Comparison of ENCODE assay signal across 28 cellular contexts in the genomic region with DNA sequence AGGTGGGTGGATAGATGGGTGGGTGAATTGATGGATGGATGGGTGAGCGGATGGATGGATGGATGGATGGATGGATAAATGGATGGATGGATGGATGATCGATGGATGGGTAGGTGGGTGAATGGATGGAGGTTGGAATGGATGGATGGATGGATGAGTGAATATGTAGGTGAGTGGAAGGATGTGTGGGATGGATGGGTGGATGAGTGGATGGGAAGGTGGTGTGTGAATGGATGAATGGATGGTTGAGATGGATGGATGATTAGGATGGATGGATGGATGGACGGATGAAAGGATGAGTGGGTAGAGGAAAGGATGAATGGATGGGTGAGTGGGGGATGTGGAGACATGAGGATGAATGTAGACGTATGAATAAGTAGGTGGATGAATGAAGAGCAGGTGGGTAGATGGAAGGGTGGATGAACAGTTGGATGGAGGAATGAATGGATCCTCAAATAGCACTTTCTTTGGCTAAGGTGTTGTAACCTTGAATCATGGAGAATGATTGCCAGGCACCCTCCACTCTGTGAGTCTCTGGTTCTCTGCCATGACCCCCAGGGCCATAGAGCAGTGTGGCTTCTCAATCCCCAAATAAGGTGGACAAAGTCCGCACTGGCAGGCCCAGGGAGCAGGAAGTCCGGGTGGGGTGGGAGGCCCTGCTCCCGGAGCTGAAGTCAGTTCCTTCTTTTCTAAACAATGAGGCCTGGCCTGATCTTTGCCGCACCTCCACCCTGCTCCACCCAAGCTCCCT. TPM values are rescaled to one million over a fixed set of nuclear protein-coding genes. Genes with fewer than 3 reads are reported as not detected.
A peak's percentile ranks its signal among the peaks of the same experiment; 100 is the strongest.
DNase-seq lines count a peak whose midpoint lies in the region; ATAC-seq and TF ChIP-seq lines count a peak whose summit lies in the region.
"Had no signal": no experiment of that assay in that cellular context is flagged by ENCODE, and none has a peak within 500 bp of the region (broad histone marks: within the 10 kb centered on the region; RNA-seq: fewer than 3 reads in every experiment).

No MANE protein-coding gene starts in this region.

- WGBS in suprapubic skin = 84% methylated on average over 7 of the region's 8 CpGs

- no peak for TF ChIP-seq CTCF in endothelial cell (IDR thresholded peaks at IDR 0.05; ENCODE audit: unreplicated experiment)
- no peak for TF ChIP-seq CTCF in lower lobe of right lung (IDR thresholded peaks at IDR 0.05)
- no peak for TF ChIP-seq CTCF in suprapubic skin (IDR thresholded peaks at IDR 0.05)

- peaks cover 38% of the 10 kb centered on the region for H3K4me1 ChIP-seq in lower lobe of right lung
- H3K4me1 ChIP-seq in suprapubic skin = peaks cover 31% of the 10 kb centered on the region
- H3K4me1 ChIP-seq: A549 had no signal

- no peak overlapping the region for H3K27ac Mint-ChIP-seq in endothelial cell (ENCODE audit: unreplicated experiment)
- H3K27ac Mint-ChIP-seq: activated B cell treated with CpG ODN at 0.5 μM for 24 hours; activated CD8-positive, alpha-beta T cell treated with anti-CD3 and anti-CD28 coated beads, Interleukin-2, amount 10 ng/mL, durations not matched to agents 7 days and 5 days; activated naive CD4-positive, alpha-beta T cell treated with anti-CD3 and anti-CD28 coated beads, Interleukin-2, amount 10 ng/mL, durations not matched to agents 7 days and 5 days; memory B cell; T-helper 17 cell had no signal

- ATAC-seq in Right ventricle myocardium superior (ENCODE audit: poor library complexity) (no peak), lower lobe of right lung (no peak), HG03469 (IDR thresholded peaks at IDR 0.05; ENCODE audit: unreplicated experiment) (no peak), HG02840 (IDR thresholded peaks at IDR 0.05; ENCODE audit: low FRiP score, unreplicated experiment) (no peak)
- ATAC-seq: A549; activated CD8-positive, alpha-beta T cell treated with anti-CD3 and anti-CD28 coated beads, Interleukin-2, amount 10 ng/mL, durations not matched to agents 7 days and 5 days; GM12878; naive thymus-derived CD4-positive, alpha-beta T cell; sciatic nerve; T-helper 17 cell had no signal

- H3K4me3 ChIP-seq in lower lobe of right lung = no peak overlapping the region
- no peak overlapping the region for H3K4me3 ChIP-seq in suprapubic skin
- H3K4me3 ChIP-seq: A549, GM12878, ovary, SK-N-MC had no signal

- H3K4me1 Mint-ChIP-seq in endothelial cell (ENCODE audit: unreplicated experiment) = peaks cover 12% of the 10 kb centered on the region
- H3K4me1 Mint-ChIP-seq: activated B cell treated with CpG ODN at 0.5 μM for 24 hours; activated naive CD4-positive, alpha-beta T cell treated with anti-CD3 and anti-CD28 coated beads, Interleukin-2, amount 10 ng/mL, durations not matched to agents 7 days and 5 days had no signal

- H3K27me3 Mint-ChIP-seq in endothelial cell (ENCODE audit: unreplicated experiment) = peaks cover 14% of the 10 kb centered on the region

- H3K36me3 Mint-ChIP-seq in endothelial cell (ENCODE audit: low read depth, unreplicated experiment) = peaks cover 5% of the 10 kb centered on the region
- H3K36me3 Mint-ChIP-seq: activated naive CD4-positive, alpha-beta T cell treated with anti-CD3 and anti-CD28 coated beads, Interleukin-2, amount 10 ng/mL, durations not matched to agents 7 days and 5 days; memory B cell; naive thymus-derived CD4-positive, alpha-beta T cell had no signal

- no peak for TF ChIP-seq POLR2A in suprapubic skin (IDR thresholded peaks at IDR 0.05)

- intact Hi-C loops in Right ventricle myocardium superior (cut with DNase I) (no loop called here), cardiac septum (cut with DNase I) (loop anchor here (5.0 kb wide), 1 partner anchor 35 kb away; a partner anchor contains a TSS), lower lobe of right lung (cut with DNase I) (no loop called here)

- H3K36me3 ChIP-seq in lower lobe of right lung (no peaks in the 10 kb centered on the region), suprapubic skin (no peaks in the 10 kb centered on the region)
- H3K36me3 ChIP-seq: ovary had no signal

- H3K27me3 ChIP-seq in lower lobe of right lung (ENCODE audit: low read depth) (no peaks in the 10 kb centered on the region), suprapubic skin (peaks cover 36% of the 10 kb centered on the region)
- H3K27me3 ChIP-seq: ovary had no signal

- peak overlapping the region; percentile 49 for H3K4me3 Mint-ChIP-seq in endothelial cell (ENCODE audit: unreplicated experiment)
- H3K4me3 Mint-ChIP-seq: activated B cell treated with CpG ODN at 0.5 μM for 24 hours; activated CD8-positive, alpha-beta T cell treated with anti-CD3 and anti-CD28 coated beads, Interleukin-2, amount 10 ng/mL, durations not matched to agents 7 days and 5 days; activated naive CD4-positive, alpha-beta T cell treated with anti-CD3 and anti-CD28 coated beads, Interleukin-2, amount 10 ng/mL, durations not matched to agents 7 days and 5 days; memory B cell; naive thymus-derived CD4-positive, alpha-beta T cell; T-helper 17 cell had no signal

- peak overlapping the region; percentile 14 for H3K27ac ChIP-seq in lower lobe of right lung
- no peak overlapping the region for H3K27ac ChIP-seq in suprapubic skin
- H3K27ac ChIP-seq: A549, ovary, SK-N-MC had no signal

- DNase-seq in Right ventricle myocardium superior (peak; percentile 60), cardiac septum (ENCODE audit: low spot score) (no peak), endothelial cell (ENCODE audit: low spot score) (no peak), lower lobe of right lung (peak; percentile 46), suprapubic skin (ENCODE audit: low spot score in 2 of 2) (peak; percentile 46 to 65), NCI-H1417 (lab: John Stamatoyannopoulos, UW) (no peak)
- DNase-seq: activated B cell treated with CpG ODN at 0.5 μM for 24 hours; activated CD8-positive, alpha-beta T cell treated with anti-CD3 and anti-CD28 coated beads, Interleukin-2, amount 10 ng/mL, durations not matched to agents 7 days and 5 days; activated T-cell treated with anti-CD3 and anti-CD28 coated beads, Interleukin-2, amount 50 U/mL, for 48 hours; anterior cingulate cortex; caudate nucleus; COR-L47; DMS79 treated with DMSO at 0.1 percent for 48 hours; foreskin melanocyte; naive thymus-derived CD4-positive, alpha-beta T cell; NCI-H1417 treated with DMSO at 0.1 percent for 48 hours; NCI-H510A; NK-92 treated with Interleukin-12 subunit alpha and Interleukin-12 subunit beta, amount 100 ng/mL, for 24 hours had no signal

- no peaks in the 10 kb centered on the region for H3K9me3 Mint-ChIP-seq in endothelial cell (ENCODE audit: unreplicated experiment)
- H3K9me3 Mint-ChIP-seq: activated B cell treated with CpG ODN at 0.5 μM for 24 hours; activated naive CD4-positive, alpha-beta T cell treated with anti-CD3 and anti-CD28 coated beads, Interleukin-2, amount 10 ng/mL, durations not matched to agents 7 days and 5 days; memory B cell had no signal

- TF ChIP-seq EP300 in suprapubic skin (IDR thresholded peaks at IDR 0.05) = no peak

- H3K9me3 ChIP-seq in lower lobe of right lung (no peaks in the 10 kb centered on the region), suprapubic skin (no peaks in the 10 kb centered on the region)
- H3K9me3 ChIP-seq: A549, ovary had no signal

RNA-seq across cellular contexts. Expression of a gene that starts 36.9 kb away (rescaled TPM):
- total RNA-seq in Right ventricle myocardium superior (79.9 TPM), cardiac septum (87.7 TPM), endothelial cell (ENCODE audit: unreplicated experiment) (2.1 TPM), lower lobe of right lung (33.9 TPM), suprapubic skin (1 to 10 TPM; 3.2 to 9.7 (median 5.6) TPM)
- total RNA-seq: activated B cell treated with CpG ODN at 0.5 μM for 24 hours; activated CD8-positive, alpha-beta T cell treated with anti-CD3 and anti-CD28 coated beads, Interleukin-2, amount 10 ng/mL, durations not matched to agents 7 days and 5 days had no signal

RNA-seq across cellular contexts. Expression of a gene that starts 58.7 kb away (rescaled TPM):
- not detected for total RNA-seq in Right ventricle myocardium superior
- not detected for total RNA-seq in cardiac septum
- total RNA-seq in endothelial cell (ENCODE audit: unreplicated experiment) = not detected
- not detected for total RNA-seq in lower lobe of right lung
- total RNA-seq in suprapubic skin = not detected
- total RNA-seq: activated B cell treated with CpG ODN at 0.5 μM for 24 hours; activated CD8-positive, alpha-beta T cell treated with anti-CD3 and anti-CD28 coated beads, Interleukin-2, amount 10 ng/mL, durations not matched to agents 7 days and 5 days; GM12878; naive thymus-derived CD4-positive, alpha-beta T cell; T-helper 17 cell had no signal

Comparison
In these comparisons a context has a peak if more than half of its experiments do, and no peak if none do; other contexts are left out.
1. DNase-seq: peak in Right ventricle myocardium superior (single experiment), lower lobe of right lung (single experiment) and suprapubic skin (2 of 2); none in cardiac septum (single experiment), endothelial cell (single experiment) and NCI-H1417 (0 of 3).